In the genomic region with DNA sequence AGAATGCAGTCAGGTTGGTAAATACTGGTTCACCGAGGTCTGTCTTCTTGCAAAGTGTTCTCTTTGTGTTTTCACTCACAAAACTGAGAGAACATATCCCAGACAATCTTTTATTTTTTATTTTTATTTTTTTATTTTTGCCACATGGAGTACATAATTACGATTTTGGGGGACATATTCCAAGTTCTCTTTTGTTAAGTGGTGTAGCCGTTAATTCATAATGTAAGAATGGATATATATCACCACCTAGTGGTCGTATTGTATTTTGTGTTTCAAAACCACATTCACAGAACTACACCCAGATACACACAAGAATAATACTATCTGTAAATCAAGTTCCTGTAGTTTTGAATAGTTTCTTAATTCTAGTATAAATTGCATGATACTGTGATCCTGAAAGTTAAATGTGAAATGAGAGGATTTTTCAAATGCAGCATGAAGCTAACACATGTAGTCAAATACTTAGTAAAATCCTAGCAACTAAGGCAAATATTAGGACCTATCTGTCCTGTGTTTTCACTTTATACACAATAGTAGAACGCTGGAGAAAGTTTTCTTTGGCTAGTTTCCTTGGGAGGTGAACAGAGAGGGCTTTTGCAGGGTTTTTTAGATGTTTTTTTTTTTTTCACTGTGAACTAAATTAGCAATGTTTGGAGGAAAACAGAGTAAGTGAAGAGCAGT, we compare ENCODE assay signal across 8 cellular contexts.
A peak's percentile ranks its signal among the peaks of the same experiment; 100 is the strongest.
DNase-seq lines count a peak whose midpoint lies in the region; ATAC-seq, FAIRE-seq and TF ChIP-seq lines count a peak whose summit lies in the region.

No MANE protein-coding gene starts in this region.

- H3K4me3 ChIP-seq in DND-41 (ENCODE audit: low read depth in 1 of 2, low read length in 2 of 2) (no peak overlapping the region), astrocyte (ENCODE audit: insufficient read depth, low read depth, low read length) (no peak overlapping the region)

- H3K9ac ChIP-seq in DND-41 (ENCODE audit: low read depth, low read length) (no peak overlapping the region; the same call in 1 of the 2 replicates), astrocyte (ENCODE audit: low read length) (no peak overlapping the region)

- H4K20me1 ChIP-seq in DND-41 (ENCODE audit: insufficient read depth, low read length), result no peaks in the 10 kb centered on the region
- H4K20me1 ChIP-seq in astrocyte (ENCODE audit: insufficient read depth, low read length), result peaks cover 8% of the 10 kb centered on the region

- H3K27ac Mint-ChIP-seq in astrocyte (ENCODE audit: unreplicated experiment), result peak overlapping the region; percentile 58

- DNase-seq in DND-41 (no peak), NCI-H1694 (lab: John Stamatoyannopoulos, UW) (peak; percentile 32), astrocyte (ENCODE audit: low read depth) (no peak), inferior parietal cortex (ENCODE audit: extremely low spot score) (peak; percentile 89), urothelium cell line (ENCODE audit: low spot score) (peak; percentile 25)

- peaks cover 44% of the 10 kb centered on the region for H3K4me1 Mint-ChIP-seq in astrocyte (ENCODE audit: low read depth, unreplicated experiment)

- no peaks in the 10 kb centered on the region for H3K27me3 Mint-ChIP-seq in astrocyte (ENCODE audit: low read depth, unreplicated experiment)

- H3K36me3 Mint-ChIP-seq in astrocyte (ENCODE audit: low read depth, unreplicated experiment), result peaks cover 27% of the 10 kb centered on the region

- H3K27me3 ChIP-seq in DND-41 (ENCODE audit: insufficient read depth, low read length, poor library complexity) (no peaks in the 10 kb centered on the region), astrocyte (ENCODE audit: insufficient read depth, low read length) (no peaks in the 10 kb centered on the region)

- no peaks in the 10 kb centered on the region for H3K9me3 ChIP-seq in DND-41 (ENCODE audit: insufficient read depth, low read length, severe bottlenecking)
- H3K9me3 ChIP-seq in astrocyte (ENCODE audit: insufficient read depth, low read depth, low read length), result no peaks in the 10 kb centered on the region

- H3K27ac ChIP-seq in DND-41 (ENCODE audit: low read length), result no peak overlapping the region
- H3K27ac ChIP-seq in astrocyte (ENCODE audit: low read depth, low read length), result no peak overlapping the region

- peaks cover 2% of the 10 kb centered on the region for H3K9me3 Mint-ChIP-seq in astrocyte (ENCODE audit: unreplicated experiment)

- H3K4me1 ChIP-seq in DND-41 (ENCODE audit: insufficient read depth, low read length) (peaks cover 24% of the 10 kb centered on the region), astrocyte (ENCODE audit: insufficient read depth, low read length) (peaks cover 44% of the 10 kb centered on the region)

- H3K4me2 ChIP-seq in DND-41 (ENCODE audit: insufficient read depth, low read length), result peak overlapping the region; percentile 40; the same call in 1 of the 2 replicates
- no peak overlapping the region for H3K4me2 ChIP-seq in astrocyte (ENCODE audit: low read length)

- H3K36me3 ChIP-seq in DND-41 (ENCODE audit: insufficient read depth, low read length) (no peaks in the 10 kb centered on the region), astrocyte (ENCODE audit: insufficient read depth, low read length) (peaks cover 64% of the 10 kb centered on the region)

- TF ChIP-seq CTCF in DND-41 (IDR thresholded peaks at IDR 0.05; ENCODE audit: borderline replicate concordance, extremely low read depth, low read length, poor library complexity, severe bottlenecking) (peak; percentile 76), astrocyte (IDR thresholded peaks at IDR 0.05; ENCODE audit: insufficient read depth, low read depth, low read length) (peak; percentile 49)

- H2AFZ ChIP-seq in DND-41 (ENCODE audit: low read depth, low read length), result no peak overlapping the region; the same call in 1 of the 2 replicates
- no peak overlapping the region for H2AFZ ChIP-seq in astrocyte (ENCODE audit: low read depth, low read length)

- no peaks in the 10 kb centered on the region for H3K79me2 ChIP-seq in DND-41 (ENCODE audit: insufficient read depth, low read length)
- H3K79me2 ChIP-seq in astrocyte (ENCODE audit: insufficient read depth, low read length), result peaks cover 4% of the 10 kb centered on the region

- FAIRE-seq in astrocyte (lab: Jason Lieb, UNC), result peak; percentile 52
- FAIRE-seq in urothelium cell line (lab: Jason Lieb, UNC), result no peak

- ATAC-seq in DND-41 (ENCODE audit: insufficient read depth, low read depth) (peak; percentile 84), GM21723 (IDR thresholded peaks at IDR 0.05; ENCODE audit: unreplicated experiment) (peak; percentile 77), HG02678 (IDR thresholded peaks at IDR 0.05; ENCODE audit: unreplicated experiment) (no peak), HG03439 (IDR thresholded peaks at IDR 0.05; ENCODE audit: unreplicated experiment) (no peak)

- H3K4me3 Mint-ChIP-seq in astrocyte (ENCODE audit: unreplicated experiment), result no peak overlapping the region

Comparison
In these comparisons a context has a peak if more than half of its experiments do, and no peak if none do; other contexts are left out.
1. ATAC-seq: peak in DND-41 (single experiment) and GM21723 (single experiment); none in HG02678 (single experiment) and HG03439 (single experiment).
2. DNase-seq: peak in NCI-H1694 (single experiment), inferior parietal cortex (single experiment) and urothelium cell line (single experiment); none in DND-41 (single experiment) and astrocyte (single experiment).